16 cellular contexts compared by ENCODE assay signal in genomic region chr19:33675501-33676124, GRCh38. TPM values are rescaled to one million over a fixed set of nuclear protein-coding genes. Genes with fewer than 3 reads are reported as not detected.
DNase-seq lines count a peak whose midpoint lies in the region; ATAC-seq and TF ChIP-seq lines count a peak whose summit lies in the region.
"Had no signal": no experiment of that assay in that cellular context is flagged by ENCODE, and none has a peak within 500 bp of the region (broad histone marks: within the 10 kb centered on the region; RNA-seq: fewer than 3 reads in every experiment).

No MANE protein-coding gene starts in this region.

- H3K9me3 ChIP-seq in right atrium auricular region (no peaks in the 10 kb centered on the region), right cardiac atrium (ENCODE audit: control insufficient read depth, low read length) (no peaks in the 10 kb centered on the region), vagina (no peaks in the 10 kb centered on the region), tibial nerve (no peaks in the 10 kb centered on the region)
- H3K9me3 ChIP-seq: HAP-1 had no signal

- DNase-seq in right atrium auricular region (ENCODE audit: low spot score) (peak; percentile 44), right cardiac atrium (no peak), glutamatergic neuron (no peak), osteocyte (ENCODE audit: extremely low spot score, unreplicated experiment) (peak; percentile 68), vagina (ENCODE audit: extremely low spot score in 2 of 2) (peak; percentile 61 to 76), tibial nerve (ENCODE audit: low spot score in 2 of 2) (no peak), CD1c-positive myeloid dendritic cell (ENCODE audit: extremely low spot score) (no peak)
- DNase-seq in stimulated activated naive CD8-positive, alpha-beta T cell treated with anti-CD3 and anti-CD28 coated beads, Interleukin-15, Interleukin-2, amounts not matched to agents 100 U/mL and 50 U/mL, for 24 hours: no peak
- DNase-seq: MM.1S, NCI-H1105, NCI-H1694 treated with DMSO at 0.1 percent for 48 hours, NCI-H2171, NCI-H510A, PC-3 had no signal

- H3K9me3 Mint-ChIP-seq in glutamatergic neuron (ENCODE audit: unreplicated experiment) (peaks cover 48% of the 10 kb centered on the region), osteocyte (ENCODE audit: unreplicated experiment) (no peaks in the 10 kb centered on the region)

- TF ChIP-seq EP300 in tibial nerve (IDR thresholded peaks at IDR 0.05): no peak

- TF ChIP-seq POLR2A in vagina (IDR thresholded peaks at IDR 0.05) (no peak), tibial nerve (IDR thresholded peaks at IDR 0.05) (no peak)

- intact Hi-C loops in right cardiac atrium (cut with DNase I): no loop called here
- intact Hi-C loops in vagina (cut with DNase I): no loop called here

- no peaks in the 10 kb centered on the region for H3K36me3 Mint-ChIP-seq in glutamatergic neuron (ENCODE audit: unreplicated experiment)
- H3K36me3 Mint-ChIP-seq in osteocyte (ENCODE audit: unreplicated experiment): no peaks in the 10 kb centered on the region

- WGBS in right cardiac atrium: 63% methylated on average over 7 of the region's 7 CpGs
- 52 to 53% methylated on average over 7 of the region's 7 CpGs for WGBS in tibial nerve, 2 donors

- no peak overlapping the region for H3K4me3 ChIP-seq in right atrium auricular region
- H3K4me3 ChIP-seq in right cardiac atrium (ENCODE audit: low read length): no peak overlapping the region
- H3K4me3 ChIP-seq in vagina: no peak overlapping the region
- H3K4me3 ChIP-seq in tibial nerve: no peak overlapping the region
- H3K4me3 ChIP-seq: GM12878, HAP-1 had no signal

- H3K27me3 ChIP-seq in right atrium auricular region: no peaks in the 10 kb centered on the region
- H3K27me3 ChIP-seq in right cardiac atrium (ENCODE audit: control insufficient read depth, insufficient read depth): no peaks in the 10 kb centered on the region
- no peaks in the 10 kb centered on the region for H3K27me3 ChIP-seq in vagina
- no peaks in the 10 kb centered on the region for H3K27me3 ChIP-seq in tibial nerve

- H3K27me3 Mint-ChIP-seq in glutamatergic neuron (ENCODE audit: unreplicated experiment) (peaks cover 40% of the 10 kb centered on the region), osteocyte (ENCODE audit: unreplicated experiment) (no peaks in the 10 kb centered on the region)

- H3K4me1 ChIP-seq in right atrium auricular region: no peaks in the 10 kb centered on the region
- no peaks in the 10 kb centered on the region for H3K4me1 ChIP-seq in right cardiac atrium (ENCODE audit: control insufficient read depth, insufficient read depth, low read length)
- no peaks in the 10 kb centered on the region for H3K4me1 ChIP-seq in vagina
- H3K4me1 ChIP-seq in tibial nerve: no peaks in the 10 kb centered on the region
- H3K4me1 ChIP-seq: HAP-1 had no signal

- no peaks in the 10 kb centered on the region for H3K36me3 ChIP-seq in right atrium auricular region
- H3K36me3 ChIP-seq in vagina: no peaks in the 10 kb centered on the region
- no peaks in the 10 kb centered on the region for H3K36me3 ChIP-seq in tibial nerve
- H3K36me3 ChIP-seq: HAP-1 had no signal

- H3K27ac Mint-ChIP-seq in glutamatergic neuron (ENCODE audit: unreplicated experiment) (peak overlapping the region; percentile 97), osteocyte (ENCODE audit: unreplicated experiment) (no peak overlapping the region)

- ATAC-seq in right cardiac atrium: no peak
- no peak for ATAC-seq in stimulated activated naive CD8-positive, alpha-beta T cell treated with anti-CD3 and anti-CD28 coated beads, Interleukin-15, Interleukin-2, amounts not matched to agents 100 U/mL and 50 U/mL, for 24 hours
- ATAC-seq: GM12878, PC-3 had no signal

- peak overlapping the region; percentile 15 for H3K4me3 Mint-ChIP-seq in glutamatergic neuron (ENCODE audit: unreplicated experiment)
- no peak overlapping the region for H3K4me3 Mint-ChIP-seq in osteocyte (ENCODE audit: unreplicated experiment)

- H3K27ac ChIP-seq in right atrium auricular region: no peak overlapping the region
- no peak overlapping the region for H3K27ac ChIP-seq in right cardiac atrium (ENCODE audit: low read length)
- H3K27ac ChIP-seq in vagina: no peak overlapping the region
- H3K27ac ChIP-seq in tibial nerve: no peak overlapping the region

- H3K4me1 Mint-ChIP-seq in glutamatergic neuron (ENCODE audit: low read depth, unreplicated experiment): peaks cover 74% of the 10 kb centered on the region
- H3K4me1 Mint-ChIP-seq in osteocyte (ENCODE audit: unreplicated experiment): no peaks in the 10 kb centered on the region

- TF ChIP-seq CTCF in right atrium auricular region (IDR thresholded peaks at IDR 0.05): no peak
- no peak for TF ChIP-seq CTCF in glutamatergic neuron (IDR thresholded peaks at IDR 0.05; ENCODE audit: partially characterized antibody, unreplicated experiment)
- TF ChIP-seq CTCF in osteocyte (IDR thresholded peaks at IDR 0.05): no peak
- no peak for TF ChIP-seq CTCF in vagina (IDR thresholded peaks at IDR 0.05)
- TF ChIP-seq CTCF in tibial nerve (IDR thresholded peaks at IDR 0.05): no peak

RNA-seq across cellular contexts. Expression of gene CHST8, which starts 53.9 kb away (rescaled TPM):
- total RNA-seq in right atrium auricular region: under 1 TPM in 1 of 2 donors, not detected in 1; 0.43 TPM
- total RNA-seq in right cardiac atrium: under 1 TPM in 3 of 4 donors, not detected in 1; 0.15 to 0.37 (median 0.36) TPM
- polyA plus RNA-seq in right cardiac atrium: 0.63 TPM
- 235 TPM for total RNA-seq in glutamatergic neuron (ENCODE audit: unreplicated experiment)
- 0.35 TPM in 1 of 2 replicates, not detected in the other for total RNA-seq in osteocyte
- 3.2 TPM for total RNA-seq in vagina
- total RNA-seq in tibial nerve: 1 to 10 TPM in 2 of 4 donors, under 1 TPM in 2; 0.39 to 4.4 (median 0.96) TPM
- total RNA-seq: GM12878 had no signal

Comparison
In these comparisons a context has a peak if more than half of its experiments do, and no peak if none do; other contexts are left out.
1. DNase-seq: peak in right atrium auricular region (single experiment), osteocyte (single experiment) and vagina (2 of 2); none in right cardiac atrium (0 of 3), glutamatergic neuron (single experiment), tibial nerve (0 of 2), stimulated activated naive CD8-positive, alpha-beta T cell treated with anti-CD3 and anti-CD28 coated beads, Interleukin-15, Interleukin-2, amounts not matched to agents 100 U/mL and 50 U/mL, for 24 hours (single experiment) and CD1c-positive myeloid dendritic cell (single experiment).
2. RNA of gene CHST8, which starts 53.9 kb away (total RNA-seq): 235 TPM in glutamatergic neuron (single experiment); 3.2 TPM in vagina (single experiment), 0.39 to 4.4 TPM in tibial nerve, 0.43 TPM in right atrium auricular region, 0.15 to 0.37 TPM in right cardiac atrium and 0.35 TPM in osteocyte; every median in the first group is over 10 times any median in the second.